10 cellular contexts compared by ENCODE assay signal in genomic region chr4:83174844-83175414, GRCh38.
DNase-seq lines count a peak whose midpoint lies in the region; ATAC-seq and TF ChIP-seq lines count a peak whose summit lies in the region.
"Had no signal": no experiment of that assay in that cellular context is flagged by ENCODE, and none has a peak within 500 bp of the region (broad histone marks: within the 10 kb centered on the region; RNA-seq: fewer than 3 reads in every experiment).

No MANE protein-coding gene starts in this region.

- intact Hi-C loops in activated B cell treated with CpG ODN at 0.5 μM for 24 hours (cut with micrococcal nuclease) = loop anchor here (1.0 to 5.0 kb wide), 5 partner anchors 38 to 91 kb away; no protein-coding TSS in a partner anchor

- ATAC-seq in GM18867 (IDR thresholded peaks at IDR 0.05; ENCODE audit: unreplicated experiment) (peak; percentile 57), GM21515 (IDR thresholded peaks at IDR 0.05; ENCODE audit: unreplicated experiment) (peak; percentile 57), HG03097 (IDR thresholded peaks at IDR 0.05; ENCODE audit: low FRiP score, unreplicated experiment) (peak; percentile 49), activated B cell treated with CpG ODN at 0.5 μM for 24 hours (ENCODE audit: low read depth) (peak; percentile 74)

- H3K4me1 Mint-ChIP-seq in activated B cell treated with CpG ODN at 0.5 μM for 24 hours = peaks cover 88% of the 10 kb centered on the region

- no peaks in the 10 kb centered on the region for H3K36me3 Mint-ChIP-seq in activated B cell treated with CpG ODN at 0.5 μM for 24 hours (ENCODE audit: low read depth)

- no peaks in the 10 kb centered on the region for H3K9me3 Mint-ChIP-seq in activated B cell treated with CpG ODN at 0.5 μM for 24 hours

- peak overlapping the region; percentile 83 for H3K4me3 Mint-ChIP-seq in activated B cell treated with CpG ODN at 0.5 μM for 24 hours

- POLR2A ChIA-PET in activated B cell treated with CpG ODN at 0.5 μM for 24 hours (lab: Charles Lee) = interaction anchor here (0.7 to 9.4 kb wide), 7 partner anchors 18 to 64 kb away, joined by 3 to 127 read pairs (median 4); partner anchors contain the start of gene PLAC8

- CTCF ChIA-PET in activated B cell treated with CpG ODN at 0.5 μM for 24 hours (lab: Charles Lee) = interaction anchor here (1.8 kb wide), 1 partner anchor 65 kb away, joined by 10 read pairs; no protein-coding TSS in a partner anchor

- DNase-seq in activated B cell treated with CpG ODN at 0.5 μM for 24 hours (peak; percentile 32), T-helper 1 cell (no peak), NCI-H146 (lab: John Stamatoyannopoulos, UW) (no peak)
- no peak for DNase-seq in stimulated activated CD4-positive, alpha-beta T cell treated with anti-CD3 and anti-CD28 coated beads, Interleukin-15, amount 100 ng/mL, for 24 hours
- no peak for DNase-seq in stimulated activated CD4-positive, alpha-beta T cell treated with anti-CD3 and anti-CD28 coated beads, Interleukin-12 subunit alpha, Interleukin-12 subunit beta, amount 100 ng/mL, for 4 hours
- DNase-seq: NCI-H69, T-helper 2 cell had no signal

- H3K27ac Mint-ChIP-seq in activated B cell treated with CpG ODN at 0.5 μM for 24 hours = peak overlapping the region; percentile 94

- H3K27me3 Mint-ChIP-seq in activated B cell treated with CpG ODN at 0.5 μM for 24 hours = no peaks in the 10 kb centered on the region

- TF ChIP-seq CTCF in activated B cell treated with CpG ODN at 0.5 μM for 24 hours (IDR thresholded peaks at IDR 0.05) = no peak
